Comparison of ENCODE assay signal across 15 cellular contexts in the genomic region with DNA sequence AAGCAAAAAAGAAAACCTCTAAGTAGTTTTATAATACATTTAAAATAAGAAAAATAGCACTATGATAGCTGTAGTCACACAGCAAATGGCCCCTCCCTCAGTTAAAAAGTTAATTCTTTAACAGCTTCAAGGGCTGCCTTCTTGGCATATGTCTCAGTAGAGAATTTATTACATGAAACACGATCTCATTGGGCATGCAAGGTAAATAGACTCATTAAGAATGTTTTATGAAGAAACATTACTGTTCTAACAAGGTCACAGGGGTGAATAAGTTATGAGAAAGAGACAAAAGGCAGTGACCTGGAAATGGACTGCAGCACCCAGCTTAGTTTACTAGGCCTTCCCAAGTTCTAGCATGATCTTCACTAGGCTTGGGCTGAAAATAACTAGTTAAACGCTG.
"Had no signal": no experiment of that assay in that cellular context is flagged by ENCODE, and none has a peak within 500 bp of the region (broad histone marks: within the 10 kb centered on the region; RNA-seq: fewer than 3 reads in every experiment).

No MANE protein-coding gene starts in this region.

- H3K4me1 Mint-ChIP-seq: stimulated activated naive CD8-positive, alpha-beta T cell treated with anti-CD3 and anti-CD28 coated beads, Interleukin-15, amount 100 ng/mL, for 72 hours had no signal

- H3K4me3 ChIP-seq: testis had no signal

- H3K27me3 ChIP-seq: testis had no signal

- H3K9me3 ChIP-seq: testis had no signal

- H3K4me3 Mint-ChIP-seq: activated naive CD8-positive, alpha-beta T cell treated with anti-CD3 and anti-CD28 coated beads for 36 hours; neural crest cell; stimulated activated naive CD8-positive, alpha-beta T cell treated with anti-CD3 and anti-CD28 coated beads, Interleukin-15, amount 100 ng/mL, for 72 hours had no signal

- DNase-seq: activated CD4-positive, alpha-beta T cell treated with anti-CD3 and anti-CD28 coated beads for 1 hour; activated CD4-positive, alpha-beta T cell treated with anti-CD3 and anti-CD28 coated beads, Interleukin-2, amount 50 U/mL, for 48 hours; activated gamma-delta T cell treated with Interleukin-2 at 50 U/mL for 16 hours; activated naive CD8-positive, alpha-beta T cell treated with anti-CD3 and anti-CD28 coated beads for 36 hours; activated T-cell treated with anti-CD3 and anti-CD28 coated beads, Interleukin-2, amount 50 U/mL, for 48 hours; cerebellar nuclear complex; dermis blood vessel endothelial cell; hippocampal formation; left cardiac atrium; mesenchymal stem cell; stimulated activated CD4-positive, alpha-beta T cell treated with anti-CD3 and anti-CD28 coated beads, Interleukin-15, amount 100 ng/mL, for 24 hours; stimulated activated CD4-positive, alpha-beta T cell treated with anti-CD3 and anti-CD28 coated beads, Interleukin-4, amount 100 ng/mL, for 24 hours; stimulated activated naive CD8-positive, alpha-beta T cell treated with anti-CD3 and anti-CD28 coated beads, Interleukin-15, amount 100 ng/mL, for 72 hours; testis had no signal

- H3K27me3 Mint-ChIP-seq: activated naive CD8-positive, alpha-beta T cell treated with anti-CD3 and anti-CD28 coated beads for 36 hours; stimulated activated naive CD8-positive, alpha-beta T cell treated with anti-CD3 and anti-CD28 coated beads, Interleukin-15, amount 100 ng/mL, for 72 hours had no signal

- H3K27ac Mint-ChIP-seq: activated naive CD8-positive, alpha-beta T cell treated with anti-CD3 and anti-CD28 coated beads for 36 hours; stimulated activated naive CD8-positive, alpha-beta T cell treated with anti-CD3 and anti-CD28 coated beads, Interleukin-15, amount 100 ng/mL, for 72 hours had no signal

- H3K27ac ChIP-seq: testis had no signal

- H3K9me3 Mint-ChIP-seq: activated naive CD8-positive, alpha-beta T cell treated with anti-CD3 and anti-CD28 coated beads for 36 hours; neural crest cell; stimulated activated naive CD8-positive, alpha-beta T cell treated with anti-CD3 and anti-CD28 coated beads, Interleukin-15, amount 100 ng/mL, for 72 hours had no signal

- ATAC-seq: left cardiac atrium; stimulated activated naive CD8-positive, alpha-beta T cell treated with anti-CD3 and anti-CD28 coated beads, Interleukin-15, amount 100 ng/mL, for 72 hours had no signal
